18 cellular contexts compared by ENCODE assay signal in the genomic region with DNA sequence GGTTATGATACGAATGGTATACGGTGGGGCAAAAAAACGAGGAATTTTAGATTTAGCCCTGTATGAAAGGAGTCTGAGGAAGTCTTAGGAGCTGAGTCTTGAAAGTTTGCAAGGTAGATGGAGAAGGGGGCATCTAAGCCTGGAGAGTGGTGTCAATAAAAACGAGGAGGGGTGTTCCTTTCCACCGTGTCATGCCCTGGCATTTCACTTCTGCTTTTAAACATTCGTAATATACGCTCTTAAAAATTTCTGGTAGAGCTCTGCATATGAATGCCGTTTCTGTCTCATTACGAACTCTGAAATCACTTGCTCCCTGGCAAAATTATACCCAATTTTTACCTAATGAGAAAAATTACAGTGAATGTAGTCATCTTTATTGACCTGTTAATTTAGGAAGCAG.
"Had no signal": no experiment of that assay in that cellular context is flagged by ENCODE, and none has a peak within 500 bp of the region (broad histone marks: within the 10 kb centered on the region; RNA-seq: fewer than 3 reads in every experiment).

No MANE protein-coding gene starts in this region.

- DNase-seq: activated CD4-positive, alpha-beta T cell treated with anti-CD3 and anti-CD28 coated beads, Interleukin-2, amount 50 U/mL, for 4 hours; activated CD8-positive, alpha-beta memory T cell treated with anti-CD3 and anti-CD28 coated beads for 24 hours; activated CD8-positive, alpha-beta memory T cell treated with anti-CD3 and anti-CD28 coated beads, Interleukin-2, amount 50 U/mL, for 4 hours; activated T-cell treated with anti-CD3 and anti-CD28 coated beads, Interleukin-2, amount 50 U/mL, for 24 hours; aorta; dermis blood vessel endothelial cell; effector memory CD4-positive, alpha-beta T cell; foreskin keratinocyte; hippocampal formation; mesenchymal stem cell; right cardiac atrium; stimulated activated CD4-positive, alpha-beta T cell treated with anti-CD3 and anti-CD28 coated beads, Interleukin-4, amount 100 ng/mL, for 24 hours; stimulated activated naive CD8-positive, alpha-beta T cell treated with anti-CD3 and anti-CD28 coated beads, Interleukin-15, amount 100 ng/mL, for 72 hours; tibial artery had no signal

- H3K27me3 Mint-ChIP-seq: activated T-cell treated with anti-CD3 and anti-CD28 coated beads, Interleukin-2, amount 50 U/mL, for 24 hours; activated T-helper 17 cell treated with anti-CD3 and anti-CD28 coated beads, Interleukin-2, amount 50 U/mL, for 72 hours; stimulated activated naive CD8-positive, alpha-beta T cell treated with anti-CD3 and anti-CD28 coated beads, Interleukin-15, amount 100 ng/mL, for 72 hours had no signal

- H3K4me3 Mint-ChIP-seq: activated T-cell treated with anti-CD3 and anti-CD28 coated beads, Interleukin-2, amount 50 U/mL, for 24 hours; activated T-helper 17 cell treated with anti-CD3 and anti-CD28 coated beads, Interleukin-2, amount 50 U/mL, for 72 hours; brain; stimulated activated naive CD8-positive, alpha-beta T cell treated with anti-CD3 and anti-CD28 coated beads, Interleukin-15, amount 100 ng/mL, for 72 hours had no signal

- H3K27ac ChIP-seq: foreskin keratinocyte, parathyroid adenoma, tibial artery had no signal

- H3K4me1 Mint-ChIP-seq: stimulated activated naive CD8-positive, alpha-beta T cell treated with anti-CD3 and anti-CD28 coated beads, Interleukin-15, amount 100 ng/mL, for 72 hours had no signal

- ATAC-seq: activated naive CD4-positive, alpha-beta T cell treated with anti-CD3 and anti-CD28 coated beads, Interleukin-2, amount 50 U/mL, for 72 hours; activated T-helper 17 cell treated with anti-CD3 and anti-CD28 coated beads, Interleukin-2, amount 50 U/mL, for 72 hours; foreskin keratinocyte; right cardiac atrium; stimulated activated naive CD8-positive, alpha-beta T cell treated with anti-CD3 and anti-CD28 coated beads, Interleukin-15, amount 100 ng/mL, for 72 hours had no signal

- H3K27ac Mint-ChIP-seq: activated naive CD4-positive, alpha-beta T cell treated with anti-CD3 and anti-CD28 coated beads, Interleukin-2, amount 50 U/mL, for 72 hours; activated T-cell treated with anti-CD3 and anti-CD28 coated beads, Interleukin-2, amount 50 U/mL, for 24 hours; activated T-helper 17 cell treated with anti-CD3 and anti-CD28 coated beads, Interleukin-2, amount 50 U/mL, for 72 hours; stimulated activated naive CD8-positive, alpha-beta T cell treated with anti-CD3 and anti-CD28 coated beads, Interleukin-15, amount 100 ng/mL, for 72 hours had no signal

- H3K9me3 Mint-ChIP-seq: activated naive CD4-positive, alpha-beta T cell treated with anti-CD3 and anti-CD28 coated beads, Interleukin-2, amount 50 U/mL, for 72 hours; activated T-cell treated with anti-CD3 and anti-CD28 coated beads, Interleukin-2, amount 50 U/mL, for 24 hours; stimulated activated naive CD8-positive, alpha-beta T cell treated with anti-CD3 and anti-CD28 coated beads, Interleukin-15, amount 100 ng/mL, for 72 hours had no signal
